In the genomic region with DNA sequence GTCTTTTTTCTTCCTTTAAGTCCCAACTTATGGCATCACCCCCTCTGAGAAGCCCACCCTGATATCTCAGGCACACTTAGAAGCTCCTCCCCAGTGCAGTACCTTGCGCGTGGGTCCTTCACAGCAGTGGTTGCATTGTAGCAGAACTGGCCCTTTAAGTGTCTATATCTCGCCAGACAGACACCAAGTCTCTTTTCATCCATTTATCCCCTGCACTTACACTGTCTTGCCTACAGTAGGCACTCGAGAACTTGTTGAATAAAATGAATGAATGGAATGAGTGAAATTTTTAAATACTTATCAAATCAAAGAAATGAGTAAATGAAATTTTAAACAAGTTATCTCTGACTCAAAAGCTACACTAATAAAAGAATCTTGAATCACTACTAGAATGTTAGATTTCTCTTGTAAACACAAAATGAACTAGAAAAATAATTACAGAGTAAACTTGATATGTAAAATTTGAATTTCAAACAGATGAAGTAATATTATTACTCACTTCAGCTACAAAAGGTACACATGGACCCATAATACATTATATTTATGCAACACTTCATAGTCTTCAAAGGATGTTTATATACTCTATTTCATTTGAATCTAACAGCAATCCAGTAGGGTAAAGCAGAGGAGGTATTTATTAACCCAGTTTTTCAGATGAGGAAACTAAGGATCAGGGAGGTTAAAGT, we compare ENCODE assay signal across 8 cellular contexts. TPM values are rescaled to one million over a fixed set of nuclear protein-coding genes. Genes with fewer than 3 reads are reported as not detected.
DNase-seq lines count a peak whose midpoint lies in the region; ATAC-seq, FAIRE-seq and TF ChIP-seq lines count a peak whose summit lies in the region.

No MANE protein-coding gene starts in this region.

- TF ChIP-seq CTCF in C4-2B (conservative IDR thresholded peaks at IDR 0.05) = peak; percentile 85
- TF ChIP-seq CTCF in HCT116 (IDR thresholded peaks at IDR 0.05 in 2 of 3, conservative IDR thresholded peaks at IDR 0.05 in 1 of 3; ENCODE audit: borderline replicate concordance in 1 of 3, insufficient read depth in 1 of 3, low read depth in 2 of 3, low read length in 2 of 3) = peak; percentile 11 to 68 (median 61); a peak in 5 of 6 replicates
- TF ChIP-seq CTCF in left lung (IDR thresholded peaks at IDR 0.05) = peak; percentile 15 to 57
- peak in 15 of 56 donors; percentile 7 to 33 (median 15) for TF ChIP-seq CTCF in dorsolateral prefrontal cortex (IDR thresholded peaks at IDR 0.05 in 54 of 56, conservative IDR thresholded peaks at IDR 0.05 in 2 of 56; ENCODE audit: low read depth in 1 of 56, partially characterized antibody in 56 of 56)

- no peak overlapping the region for H3K4me3 ChIP-seq in HCT116 (replicated peaks in 1 of 2; ENCODE audit: low read depth in 1 of 2, low read length in 2 of 2)
- H3K4me3 ChIP-seq in left lung = no peak overlapping the region
- H3K4me3 ChIP-seq in dorsolateral prefrontal cortex = no peak overlapping the region

- no peak overlapping the region for H3K4me2 ChIP-seq in HCT116 (ENCODE audit: low read length)

- BruUV-seq in HCT116 (replicated peaks; lab: Mats Ljungman, UMichigan) = no TSS peak

- ATAC-seq in HCT116 (peak; percentile 95), left lung (peak; percentile 76), HG02588 (IDR thresholded peaks at IDR 0.05; ENCODE audit: unreplicated experiment) (no peak)

- H2AFZ ChIP-seq in HCT116 (ENCODE audit: low read depth, low read length, poor library complexity, severe bottlenecking) = peak overlapping the region; percentile 65

- H3K27me3 ChIP-seq in HCT116 (ENCODE audit: insufficient read depth, low read length) (no peaks in the 10 kb centered on the region), left lung (no peaks in the 10 kb centered on the region), dorsolateral prefrontal cortex (no peaks in the 10 kb centered on the region)

- CTCF ChIA-PET in HCT116 (lab: Charles Lee) = interaction anchor here (1.4 kb wide), 1 partner anchor 442 kb away, joined by 3 read pairs; no protein-coding TSS in a partner anchor

- POLR2A ChIA-PET in HCT116 (lab: Charles Lee) = no interaction called here

- H3K27ac ChIP-seq in C4-2B (no peak overlapping the region), HCT116 (ENCODE audit: low read depth, low read length) (no peak overlapping the region), left lung (no peak overlapping the region), dorsolateral prefrontal cortex (no peak overlapping the region)

- no peaks in the 10 kb centered on the region for H3K9me2 ChIP-seq in HCT116 (ENCODE audit: insufficient read depth)

- H3K4me1 ChIP-seq in HCT116 (ENCODE audit: control insufficient read depth in 1 of 2, insufficient read depth in 2 of 2, low read length in 2 of 2) (no peaks in the 10 kb centered on the region), left lung (no peaks in the 10 kb centered on the region)

- DNase-seq in HCT116 (ENCODE audit: low read depth, low spot score) (peak; percentile 38), left lung (no peak), dorsolateral prefrontal cortex (no peak), T-helper 9 cell (no peak)
- DNase-seq in stimulated activated naive CD4-positive, alpha-beta T cell treated with Interleukin-2 at 50 U/mL for 16 hours (lab: John Stamatoyannopoulos, UW) = no peak

- no peaks in the 10 kb centered on the region for H3K36me3 ChIP-seq in HCT116 (ENCODE audit: control insufficient read depth in 1 of 2, insufficient read depth in 2 of 2, low read length in 2 of 2)
- H3K36me3 ChIP-seq in left lung = no peaks in the 10 kb centered on the region

- peak; percentile 58 for FAIRE-seq in TTC549 (lab: Jason Lieb, UNC)

- no peak overlapping the region for H3K9ac ChIP-seq in HCT116 (ENCODE audit: low read length)

- H4K20me1 ChIP-seq in HCT116 (ENCODE audit: insufficient read depth) = no peaks in the 10 kb centered on the region

- RAD21 ChIA-PET in HCT116 (lab: Charles Lee; ENCODE audit: low non-redundant PET in 1 of 2, low total read pairs in 2 of 2, uncharacterized antibody in 2 of 2, unreplicated experiment in 2 of 2) = no interaction called here

- no peaks in the 10 kb centered on the region for H3K9me3 ChIP-seq in HCT116 (ENCODE audit: control insufficient read depth in 1 of 2, insufficient read depth in 1 of 2, low read depth in 1 of 2, low read length in 2 of 2)
- no peaks in the 10 kb centered on the region for H3K9me3 ChIP-seq in left lung

- peak; percentile 49 for TF ChIP-seq RAD21 in HCT116 (IDR thresholded peaks at IDR 0.05; ENCODE audit: low read depth)

- H3K79me2 ChIP-seq in HCT116 (ENCODE audit: insufficient read depth, low read length) = no peaks in the 10 kb centered on the region

- TF ChIP-seq POLR2A in HCT116 (IDR thresholded peaks at IDR 0.05; ENCODE audit: borderline replicate concordance, extremely low read depth, insufficient read depth, insufficient read length) = no peak

- intact Hi-C loops in HCT116 (cut with micrococcal nuclease) = loop anchor here (10.0 kb wide), 1 partner anchor 442 kb away; no protein-coding TSS in a partner anchor
- intact Hi-C loops in left lung (cut with DNase I) = no loop called here
- intact Hi-C loops in dorsolateral prefrontal cortex (cut with DNase I) = no loop called here

TF ChIP-seq in HCT116, 20 proteins besides CTCF, POLR2A, EP300 and RAD21:
- TF ChIP-seq JUND (IDR thresholded peaks at IDR 0.05) (no peak), FOSL1 (IDR thresholded peaks at IDR 0.05; ENCODE audit: low read depth) (no peak), ZNF274 (IDR thresholded peaks at IDR 0.05; ENCODE audit: low read depth, low read length) (no peak), ZFX (IDR thresholded peaks at IDR 0.05) (no peak), EGR1 (IDR thresholded peaks at IDR 0.05; ENCODE audit: low read depth) (no peak), ELF1 (IDR thresholded peaks at IDR 0.05; ENCODE audit: borderline replicate concordance, low read depth) (no peak), EZH2 (IDR thresholded peaks at IDR 0.05) (no peak), CBX3 (IDR thresholded peaks at IDR 0.05; ENCODE audit: low read depth) (no peak), SRF (IDR thresholded peaks at IDR 0.05; ENCODE audit: low read depth) (no peak), SP1 (IDR thresholded peaks at IDR 0.05; ENCODE audit: low read depth) (no peak), SIN3A (IDR thresholded peaks at IDR 0.05; ENCODE audit: low read depth) (no peak), POLR2AphosphoS5 (IDR thresholded peaks at IDR 0.05; ENCODE audit: low read depth, low read length) (no peak)
- TF ChIP-seq, protein P1, sequence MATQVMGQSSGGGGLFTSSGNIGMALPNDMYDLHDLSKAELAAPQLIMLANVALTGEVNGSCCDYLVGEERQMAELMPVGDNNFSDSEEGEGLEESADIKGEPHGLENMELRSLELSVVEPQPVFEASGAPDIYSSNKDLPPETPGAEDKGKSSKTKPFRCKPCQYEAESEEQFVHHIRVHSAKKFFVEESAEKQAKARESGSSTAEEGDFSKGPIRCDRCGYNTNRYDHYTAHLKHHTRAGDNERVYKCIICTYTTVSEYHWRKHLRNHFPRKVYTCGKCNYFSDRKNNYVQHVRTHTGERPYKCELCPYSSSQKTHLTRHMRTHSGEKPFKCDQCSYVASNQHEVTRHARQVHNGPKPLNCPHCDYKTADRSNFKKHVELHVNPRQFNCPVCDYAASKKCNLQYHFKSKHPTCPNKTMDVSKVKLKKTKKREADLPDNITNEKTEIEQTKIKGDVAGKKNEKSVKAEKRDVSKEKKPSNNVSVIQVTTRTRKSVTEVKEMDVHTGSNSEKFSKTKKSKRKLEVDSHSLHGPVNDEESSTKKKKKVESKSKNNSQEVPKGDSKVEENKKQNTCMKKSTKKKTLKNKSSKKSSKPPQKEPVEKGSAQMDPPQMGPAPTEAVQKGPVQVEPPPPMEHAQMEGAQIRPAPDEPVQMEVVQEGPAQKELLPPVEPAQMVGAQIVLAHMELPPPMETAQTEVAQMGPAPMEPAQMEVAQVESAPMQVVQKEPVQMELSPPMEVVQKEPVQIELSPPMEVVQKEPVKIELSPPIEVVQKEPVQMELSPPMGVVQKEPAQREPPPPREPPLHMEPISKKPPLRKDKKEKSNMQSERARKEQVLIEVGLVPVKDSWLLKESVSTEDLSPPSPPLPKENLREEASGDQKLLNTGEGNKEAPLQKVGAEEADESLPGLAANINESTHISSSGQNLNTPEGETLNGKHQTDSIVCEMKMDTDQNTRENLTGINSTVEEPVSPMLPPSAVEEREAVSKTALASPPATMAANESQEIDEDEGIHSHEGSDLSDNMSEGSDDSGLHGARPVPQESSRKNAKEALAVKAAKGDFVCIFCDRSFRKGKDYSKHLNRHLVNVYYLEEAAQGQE (IDR thresholded peaks at IDR 0.05; ENCODE audit: low read depth) = no peak
- TF ChIP-seq, protein P2, sequence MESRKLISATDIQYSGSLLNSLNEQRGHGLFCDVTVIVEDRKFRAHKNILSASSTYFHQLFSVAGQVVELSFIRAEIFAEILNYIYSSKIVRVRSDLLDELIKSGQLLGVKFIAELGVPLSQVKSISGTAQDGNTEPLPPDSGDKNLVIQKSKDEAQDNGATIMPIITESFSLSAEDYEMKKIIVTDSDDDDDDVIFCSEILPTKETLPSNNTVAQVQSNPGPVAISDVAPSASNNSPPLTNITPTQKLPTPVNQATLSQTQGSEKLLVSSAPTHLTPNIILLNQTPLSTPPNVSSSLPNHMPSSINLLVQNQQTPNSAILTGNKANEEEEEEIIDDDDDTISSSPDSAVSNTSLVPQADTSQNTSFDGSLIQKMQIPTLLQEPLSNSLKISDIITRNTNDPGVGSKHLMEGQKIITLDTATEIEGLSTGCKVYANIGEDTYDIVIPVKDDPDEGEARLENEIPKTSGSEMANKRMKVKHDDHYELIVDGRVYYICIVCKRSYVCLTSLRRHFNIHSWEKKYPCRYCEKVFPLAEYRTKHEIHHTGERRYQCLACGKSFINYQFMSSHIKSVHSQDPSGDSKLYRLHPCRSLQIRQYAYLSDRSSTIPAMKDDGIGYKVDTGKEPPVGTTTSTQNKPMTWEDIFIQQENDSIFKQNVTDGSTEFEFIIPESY (IDR thresholded peaks at IDR 0.05; ENCODE audit: extremely low read depth, insufficient replicate concordance, low read length) = no peak
- TF ChIP-seq, protein P3, sequence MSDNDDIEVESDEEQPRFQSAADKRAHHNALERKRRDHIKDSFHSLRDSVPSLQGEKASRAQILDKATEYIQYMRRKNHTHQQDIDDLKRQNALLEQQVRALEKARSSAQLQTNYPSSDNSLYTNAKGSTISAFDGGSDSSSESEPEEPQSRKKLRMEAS (IDR thresholded peaks at IDR 0.05) = no peak
- TF ChIP-seq, protein P4, sequence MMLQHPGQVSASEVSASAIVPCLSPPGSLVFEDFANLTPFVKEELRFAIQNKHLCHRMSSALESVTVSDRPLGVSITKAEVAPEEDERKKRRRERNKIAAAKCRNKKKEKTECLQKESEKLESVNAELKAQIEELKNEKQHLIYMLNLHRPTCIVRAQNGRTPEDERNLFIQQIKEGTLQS (IDR thresholded peaks at IDR 0.05) = no peak

RNA-seq across cellular contexts. Expression of a gene that starts 54.7 kb away (rescaled TPM):
- 38.1 TPM for total RNA-seq in HCT116 (2021; ENCODE audit: unreplicated experiment)
- 12.6 and 12.9 TPM in 2 replicates for polyA plus RNA-seq in HCT116 (2012)
- 10 to 100 TPM; 42.4 to 49.4 TPM for total RNA-seq in left lung
- 100 to 1,000 TPM in 39 of 120 experiments, 10 to 100 TPM in 81; 62.9 to 127 (median 92.7) TPM for total RNA-seq in dorsolateral prefrontal cortex
